Comparison of ENCODE assay signal across 1 cellular context in the genomic region with DNA sequence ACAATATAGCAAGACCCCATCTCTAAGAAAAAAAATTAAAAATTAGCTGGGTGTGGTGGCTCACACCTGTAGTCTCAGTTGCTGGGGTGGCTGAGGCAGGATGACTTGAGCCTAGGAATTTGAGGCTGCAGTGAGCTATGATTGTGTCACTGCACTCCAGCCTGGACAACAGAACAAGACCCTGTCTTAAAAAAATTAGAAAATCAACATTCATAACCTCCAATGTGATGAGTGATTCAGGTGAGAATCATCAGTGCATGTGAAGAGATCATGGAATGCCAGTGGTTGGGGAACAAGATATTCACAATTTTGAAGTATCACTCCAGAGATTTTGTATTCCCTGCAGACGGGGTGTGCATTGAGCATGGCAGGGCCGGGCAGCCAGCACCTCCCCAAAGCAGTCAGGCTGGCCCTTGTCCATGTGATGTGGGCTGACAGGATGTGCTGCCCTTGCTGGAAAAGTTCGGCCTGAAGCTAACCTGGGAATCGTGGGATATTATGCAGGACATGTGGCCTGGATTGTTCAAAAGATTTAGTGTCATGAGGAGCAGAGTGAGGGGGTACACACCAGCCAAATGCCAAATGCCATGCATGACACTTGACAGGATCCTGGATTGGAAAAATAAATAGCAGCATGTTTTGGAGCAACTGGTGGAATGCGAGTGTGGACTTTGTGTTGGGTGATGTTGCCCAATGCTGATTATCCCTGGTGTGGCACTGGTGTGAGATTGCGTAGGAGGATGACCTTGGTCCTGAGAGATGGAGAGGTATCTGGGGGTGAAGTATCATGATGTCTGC.
TF ChIP-seq lines count a peak whose summit lies in the region.

No MANE protein-coding gene starts in this region.

TF ChIP-seq in HepG2, 621 proteins besides CTCF, POLR2A, EP300 and RAD21 (continues in another document):
- no peak for TF ChIP-seq MAF1 (CRISPR knock-in tag; IDR thresholded peaks at IDR 0.05; ENCODE audit: borderline replicate concordance)
- peak; percentile 72; the same call in 1 of the 2 replicates for TF ChIP-seq SALL2 (CRISPR knock-in tag; IDR thresholded peaks at IDR 0.05)
- peak; percentile 82; the same call in 1 of the 2 replicates for TF ChIP-seq ZNF747 (CRISPR knock-in tag; IDR thresholded peaks at IDR 0.05; ENCODE audit: borderline replicate concordance)
- no peak for TF ChIP-seq ZBTB1 (CRISPR knock-in tag; IDR thresholded peaks at IDR 0.05; ENCODE audit: borderline replicate concordance)
- peak; percentile 67; the same call in 1 of the 2 replicates for TF ChIP-seq SOX13 (IDR thresholded peaks at IDR 0.05)
- TF ChIP-seq SOX13 (CRISPR knock-in tag; conservative IDR thresholded peaks at IDR 0.05 in 1 of 2, IDR thresholded peaks at IDR 0.05 in 1 of 2) = peak in 1 of 2 experiments; percentile 92; a peak in 2 of 4 replicates
- TF ChIP-seq FOSL2 (CRISPR knock-in tag; IDR thresholded peaks at IDR 0.05) = peak; percentile 88
- TF ChIP-seq SCMH1 (CRISPR knock-in tag; IDR thresholded peaks at IDR 0.05; ENCODE audit: borderline replicate concordance) = no peak
- no peak for TF ChIP-seq SP1 (IDR thresholded peaks at IDR 0.05)
- peak; percentile 44; the same call in 1 of the 2 replicates for TF ChIP-seq SP1 (CRISPR knock-in tag; IDR thresholded peaks at IDR 0.05)
- TF ChIP-seq KDM1A (CRISPR knock-in tag; IDR thresholded peaks at IDR 0.05) = peak; percentile 98
- TF ChIP-seq ZFP37 (CRISPR knock-in tag; IDR thresholded peaks at IDR 0.05; ENCODE audit: borderline replicate concordance) = peak; percentile 81; the same call in 1 of the 2 replicates
- TF ChIP-seq CHD4 (IDR thresholded peaks at IDR 0.05; ENCODE audit: borderline replicate concordance, low read length) = no peak
- TF ChIP-seq ZNF343 (CRISPR knock-in tag; IDR thresholded peaks at IDR 0.05) = no peak
- TF ChIP-seq SNAI1 (CRISPR knock-in tag; IDR thresholded peaks at IDR 0.05; ENCODE audit: borderline replicate concordance) = no peak
- no peak for TF ChIP-seq SOX6 (IDR thresholded peaks at IDR 0.05)
- peak; percentile 92 for TF ChIP-seq SOX6 (CRISPR knock-in tag; IDR thresholded peaks at IDR 0.05)
- no peak for TF ChIP-seq ATF5 (CRISPR knock-in tag; IDR thresholded peaks at IDR 0.05; ENCODE audit: low read depth)
- TF ChIP-seq ZNF33B (CRISPR knock-in tag; IDR thresholded peaks at IDR 0.05) = no peak
- TF ChIP-seq CENPT (CRISPR knock-in tag; IDR thresholded peaks at IDR 0.05; ENCODE audit: low read depth) = no peak
- TF ChIP-seq PCBP1 (IDR thresholded peaks at IDR 0.05; ENCODE audit: borderline replicate concordance, low read depth, low read length) = no peak
- TF ChIP-seq ESRRA (CRISPR knock-in tag; IDR thresholded peaks at IDR 0.05; ENCODE audit: low read depth) = peak; percentile 81
- TF ChIP-seq ELK4 (CRISPR knock-in tag; IDR thresholded peaks at IDR 0.05; ENCODE audit: borderline replicate concordance) = no peak
- TF ChIP-seq ZNF460 (CRISPR knock-in tag; IDR thresholded peaks at IDR 0.05; ENCODE audit: borderline replicate concordance) = no peak
- peak; percentile 94 for TF ChIP-seq ZNF792 (CRISPR knock-in tag; IDR thresholded peaks at IDR 0.05)
- peak; percentile 91 for TF ChIP-seq BCL6 (CRISPR knock-in tag; IDR thresholded peaks at IDR 0.05)
- peak; percentile 57 for TF ChIP-seq ASH2L (IDR thresholded peaks at IDR 0.05; ENCODE audit: insufficient read length, low read depth, low read length)
- no peak for TF ChIP-seq ZNF280B (CRISPR knock-in tag; IDR thresholded peaks at IDR 0.05; ENCODE audit: borderline replicate concordance)
- no peak for TF ChIP-seq ZNF598 (CRISPR knock-in tag; IDR thresholded peaks at IDR 0.05; ENCODE audit: borderline replicate concordance)
- TF ChIP-seq CEBPG (CRISPR knock-in tag; IDR thresholded peaks at IDR 0.05) = peak; percentile 99
- TF ChIP-seq PLRG1 (conservative IDR thresholded peaks at IDR 0.05) = no peak
- TF ChIP-seq ZNF891 (CRISPR knock-in tag; IDR thresholded peaks at IDR 0.05) = no peak
- TF ChIP-seq, protein P1, sequence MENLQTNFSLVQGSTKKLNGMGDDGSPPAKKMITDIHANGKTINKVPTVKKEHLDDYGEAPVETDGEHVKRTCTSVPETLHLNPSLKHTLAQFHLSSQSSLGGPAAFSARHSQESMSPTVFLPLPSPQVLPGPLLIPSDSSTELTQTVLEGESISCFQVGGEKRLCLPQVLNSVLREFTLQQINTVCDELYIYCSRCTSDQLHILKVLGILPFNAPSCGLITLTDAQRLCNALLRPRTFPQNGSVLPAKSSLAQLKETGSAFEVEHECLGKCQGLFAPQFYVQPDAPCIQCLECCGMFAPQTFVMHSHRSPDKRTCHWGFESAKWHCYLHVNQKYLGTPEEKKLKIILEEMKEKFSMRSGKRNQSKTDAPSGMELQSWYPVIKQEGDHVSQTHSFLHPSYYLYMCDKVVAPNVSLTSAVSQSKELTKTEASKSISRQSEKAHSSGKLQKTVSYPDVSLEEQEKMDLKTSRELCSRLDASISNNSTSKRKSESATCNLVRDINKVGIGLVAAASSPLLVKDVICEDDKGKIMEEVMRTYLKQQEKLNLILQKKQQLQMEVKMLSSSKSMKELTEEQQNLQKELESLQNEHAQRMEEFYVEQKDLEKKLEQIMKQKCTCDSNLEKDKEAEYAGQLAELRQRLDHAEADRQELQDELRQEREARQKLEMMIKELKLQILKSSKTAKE (CRISPR knock-in tag; IDR thresholded peaks at IDR 0.05; ENCODE audit: borderline replicate concordance) = peak; percentile 90
- TF ChIP-seq LCORL (IDR thresholded peaks at IDR 0.05) = peak; percentile 99
- peak; percentile 100 for TF ChIP-seq LCORL (CRISPR knock-in tag; IDR thresholded peaks at IDR 0.05)
- TF ChIP-seq ONECUT2 (CRISPR knock-in tag; IDR thresholded peaks at IDR 0.05) = no peak; the same call in 1 of the 2 replicates
- TF ChIP-seq PHF5A (CRISPR knock-in tag; IDR thresholded peaks at IDR 0.05; ENCODE audit: low read depth, unreplicated experiment) = peak; percentile 87
- TF ChIP-seq TAF1 (CRISPR knock-in tag; IDR thresholded peaks at IDR 0.05) = no peak
- TF ChIP-seq ZNF678 (CRISPR knock-in tag; IDR thresholded peaks at IDR 0.05) = no peak
- TF ChIP-seq ZSCAN29 (CRISPR knock-in tag; conservative IDR thresholded peaks at IDR 0.05) = no peak
- 0 out of 2 replicates have a peak, but pooled peaks have one; percentile 48 for TF ChIP-seq CCDC6 (CRISPR knock-in tag; IDR thresholded peaks at IDR 0.05)
- no peak for TF ChIP-seq ADNP (CRISPR knock-in tag; IDR thresholded peaks at IDR 0.05)
- peak; percentile 61; the same call in 1 of the 2 replicates for TF ChIP-seq CBFB (CRISPR knock-in tag; IDR thresholded peaks at IDR 0.05)
- TF ChIP-seq ZFP36L1 (CRISPR knock-in tag; IDR thresholded peaks at IDR 0.05) = peak; percentile 41; the same call in 1 of the 2 replicates
- TF ChIP-seq HINFP (CRISPR knock-in tag; IDR thresholded peaks at IDR 0.05; ENCODE audit: low read depth) = no peak
- TF ChIP-seq ZNF512B (CRISPR knock-in tag; IDR thresholded peaks at IDR 0.05; ENCODE audit: borderline replicate concordance) = no peak
- no peak for TF ChIP-seq ZSCAN22 (CRISPR knock-in tag; IDR thresholded peaks at IDR 0.05)
- no peak for TF ChIP-seq ARHGAP35 (CRISPR knock-in tag; IDR thresholded peaks at IDR 0.05; ENCODE audit: borderline replicate concordance)
- no peak for TF ChIP-seq PRMT3 (CRISPR knock-in tag; IDR thresholded peaks at IDR 0.05; ENCODE audit: borderline replicate concordance, low read depth)
- peak; percentile 97 for TF ChIP-seq ZNF644 (CRISPR knock-in tag; IDR thresholded peaks at IDR 0.05; ENCODE audit: low read depth)
- 0 out of 2 replicates have a peak, but pooled peaks have one; percentile 32 for TF ChIP-seq WIZ (CRISPR knock-in tag; IDR thresholded peaks at IDR 0.05)
- no peak for TF ChIP-seq ZNF430 (CRISPR knock-in tag; IDR thresholded peaks at IDR 0.05)
- TF ChIP-seq, protein P2, sequence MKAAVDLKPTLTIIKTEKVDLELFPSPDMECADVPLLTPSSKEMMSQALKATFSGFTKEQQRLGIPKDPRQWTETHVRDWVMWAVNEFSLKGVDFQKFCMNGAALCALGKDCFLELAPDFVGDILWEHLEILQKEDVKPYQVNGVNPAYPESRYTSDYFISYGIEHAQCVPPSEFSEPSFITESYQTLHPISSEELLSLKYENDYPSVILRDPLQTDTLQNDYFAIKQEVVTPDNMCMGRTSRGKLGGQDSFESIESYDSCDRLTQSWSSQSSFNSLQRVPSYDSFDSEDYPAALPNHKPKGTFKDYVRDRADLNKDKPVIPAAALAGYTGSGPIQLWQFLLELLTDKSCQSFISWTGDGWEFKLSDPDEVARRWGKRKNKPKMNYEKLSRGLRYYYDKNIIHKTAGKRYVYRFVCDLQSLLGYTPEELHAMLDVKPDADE (CRISPR knock-in tag; IDR thresholded peaks at IDR 0.05) = no peak
- no peak for TF ChIP-seq ZFP62 (CRISPR knock-in tag; IDR thresholded peaks at IDR 0.05)
- TF ChIP-seq HMGA1 (CRISPR knock-in tag; conservative IDR thresholded peaks at IDR 0.05) = no peak
- TF ChIP-seq RFXANK (CRISPR knock-in tag; IDR thresholded peaks at IDR 0.05) = no peak
- peak; percentile 89; the same call in 1 of the 2 replicates for TF ChIP-seq SIX1 (CRISPR knock-in tag; IDR thresholded peaks at IDR 0.05; ENCODE audit: borderline replicate concordance)
- TF ChIP-seq, protein P3, sequence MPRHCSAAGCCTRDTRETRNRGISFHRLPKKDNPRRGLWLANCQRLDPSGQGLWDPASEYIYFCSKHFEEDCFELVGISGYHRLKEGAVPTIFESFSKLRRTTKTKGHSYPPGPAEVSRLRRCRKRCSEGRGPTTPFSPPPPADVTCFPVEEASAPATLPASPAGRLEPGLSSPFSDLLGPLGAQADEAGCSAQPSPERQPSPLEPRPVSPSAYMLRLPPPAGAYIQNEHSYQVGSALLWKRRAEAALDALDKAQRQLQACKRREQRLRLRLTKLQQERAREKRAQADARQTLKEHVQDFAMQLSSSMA (CRISPR knock-in tag; IDR thresholded peaks at IDR 0.05) = peak; percentile 78
- no peak for TF ChIP-seq ZNF337 (CRISPR knock-in tag; IDR thresholded peaks at IDR 0.05; ENCODE audit: borderline replicate concordance, low read depth)
